Comparison of ENCODE assay signal across 1 cellular context in the genomic region with DNA sequence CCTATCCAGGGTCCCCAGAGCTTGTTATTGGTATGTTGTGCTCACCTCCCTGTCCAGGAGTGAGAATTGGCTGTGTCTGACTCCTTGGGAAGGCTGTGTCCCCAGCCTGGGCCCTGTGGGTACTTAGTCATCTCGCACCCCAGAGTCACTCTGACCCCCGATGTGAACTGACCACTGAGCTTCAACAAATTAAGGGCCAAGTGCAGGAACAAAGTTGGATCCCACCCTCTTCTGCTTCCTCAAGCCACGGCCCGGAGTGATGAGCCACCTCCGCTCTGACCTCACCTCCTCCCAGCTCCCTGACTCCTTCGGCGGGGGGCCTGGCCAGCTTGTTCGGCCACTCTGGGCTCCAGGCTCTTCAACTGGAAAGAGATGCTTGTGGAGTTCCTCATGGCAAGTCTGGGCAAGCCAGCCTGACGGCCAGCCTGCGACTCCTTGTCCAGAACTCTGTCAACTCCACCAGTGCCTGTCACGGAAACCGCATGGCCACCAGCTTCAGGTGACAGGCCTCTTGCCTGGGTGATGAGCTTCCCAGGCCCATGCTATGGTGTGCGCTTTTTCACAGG.
TF ChIP-seq lines count a peak whose summit lies in the region.

No MANE protein-coding gene starts in this region.

TF ChIP-seq in IMR-90, 13 proteins besides CTCF, POLR2A, EP300 and RAD21:
- TF ChIP-seq RCOR1 (IDR thresholded peaks at IDR 0.05; ENCODE audit: insufficient replicate concordance, low read length) (no peak), CHD1 (IDR thresholded peaks at IDR 0.05; ENCODE audit: low read depth, low read length) (no peak), NFE2L2 (IDR thresholded peaks at IDR 0.05; ENCODE audit: low read depth, low read length) (no peak)
